Comparison of ENCODE assay signal across 23 cellular contexts in genomic region chr10:58810751-58811150, GRCh38.
"Had no signal": no experiment of that assay in that cellular context is flagged by ENCODE, and none has a peak within 500 bp of the region (broad histone marks: within the 10 kb centered on the region; RNA-seq: fewer than 3 reads in every experiment).

No MANE protein-coding gene starts in this region.

- H3K4me1 Mint-ChIP-seq: activated naive CD8-positive, alpha-beta T cell treated with anti-CD3 and anti-CD28 coated beads, Interleukin-2, amount 10 ng/mL, durations not matched to agents 7 days and 5 days had no signal

- H3K4me3 Mint-ChIP-seq: activated CD8-positive, alpha-beta T cell treated with anti-CD3 and anti-CD28 coated beads, Interleukin-2, amount 10 ng/mL, durations not matched to agents 7 days and 5 days; activated naive CD8-positive, alpha-beta T cell treated with anti-CD3 and anti-CD28 coated beads, Interleukin-2, amount 10 ng/mL, durations not matched to agents 7 days and 5 days; T-helper 1 cell treated with Interleukin-12 subunit alpha and Interleukin-12 subunit beta and Interleukin-4 antibody, amounts not matched to agents 30 μg/mL and 1 μg/mL, for 36 hours; WTC11 had no signal

- H3K27me3 ChIP-seq: breast epithelium had no signal

- ATAC-seq: activated CD8-positive, alpha-beta T cell treated with anti-CD3 and anti-CD28 coated beads, Interleukin-2, amount 10 ng/mL, durations not matched to agents 7 days and 5 days; WTC11 had no signal

- H3K4me1 ChIP-seq: breast epithelium had no signal

- H3K4me3 ChIP-seq: breast epithelium had no signal

- H3K27ac Mint-ChIP-seq: activated CD8-positive, alpha-beta T cell treated with anti-CD3 and anti-CD28 coated beads, Interleukin-2, amount 10 ng/mL, durations not matched to agents 7 days and 5 days; activated naive CD8-positive, alpha-beta T cell treated with anti-CD3 and anti-CD28 coated beads, Interleukin-2, amount 10 ng/mL, durations not matched to agents 7 days and 5 days; T-helper 1 cell treated with Interleukin-12 subunit alpha and Interleukin-12 subunit beta and Interleukin-4 antibody, amounts not matched to agents 30 μg/mL and 1 μg/mL, for 36 hours; WTC11 had no signal

- H3K9me3 Mint-ChIP-seq: activated naive CD8-positive, alpha-beta T cell treated with anti-CD3 and anti-CD28 coated beads, Interleukin-2, amount 10 ng/mL, durations not matched to agents 7 days and 5 days; T-helper 1 cell treated with Interleukin-12 subunit alpha and Interleukin-12 subunit beta and Interleukin-4 antibody, amounts not matched to agents 30 μg/mL and 1 μg/mL, for 36 hours; WTC11 had no signal

- DNase-seq: activated CD4-positive, alpha-beta T cell treated with anti-CD3 and anti-CD28 coated beads for 48 hours; activated CD4-positive, alpha-beta T cell treated with anti-CD3 and anti-CD28 coated beads, Interleukin-2, amount 50 U/mL, for 4 hours; activated CD4-positive, CD25-positive, alpha-beta regulatory T cell treated with anti-CD3 and anti-CD28 coated beads, Interleukin-2, amount 50 U/mL, for 72 hours; activated CD8-positive, alpha-beta memory T cell treated with anti-CD3 and anti-CD28 coated beads, Interleukin-2, amount 50 U/mL, for 48 hours; activated CD8-positive, alpha-beta T cell treated with anti-CD3 and anti-CD28 coated beads, Interleukin-2, amount 10 ng/mL, durations not matched to agents 7 days and 5 days; activated naive CD4-positive, alpha-beta T cell treated with anti-CD3 and anti-CD28 coated beads, Interleukin-2, amount 50 U/mL, for 16 hours; activated naive CD8-positive, alpha-beta T cell treated with anti-CD3 and anti-CD28 coated beads, Interleukin-2, amount 10 ng/mL, durations not matched to agents 7 days and 5 days; activated T-cell treated with anti-CD3 and anti-CD28 coated beads, Interleukin-2, amount 50 U/mL, for 1 hour; aorta; caudate nucleus; KG1; MV-4-11; NCI-H1092 treated with DMSO at 0.1 percent for 48 hours; NCI-H1436; NCI-H1694 treated with DMSO at 0.1 percent for 48 hours; NCI-H2029 treated with DMSO at 0.1 percent for 48 hours; NCI-H345; NCI-H510A; NCI-H526 treated with DMSO at 0.1 percent for 48 hours; SHP77 treated with DMSO at 0.1 percent for 48 hours had no signal

- H3K36me3 ChIP-seq: breast epithelium had no signal

- H3K9me3 ChIP-seq: breast epithelium had no signal

- H3K36me3 Mint-ChIP-seq: activated naive CD8-positive, alpha-beta T cell treated with anti-CD3 and anti-CD28 coated beads, Interleukin-2, amount 10 ng/mL, durations not matched to agents 7 days and 5 days; WTC11 had no signal
